ENCODE assay signal across 21 cellular contexts in the genomic region with DNA sequence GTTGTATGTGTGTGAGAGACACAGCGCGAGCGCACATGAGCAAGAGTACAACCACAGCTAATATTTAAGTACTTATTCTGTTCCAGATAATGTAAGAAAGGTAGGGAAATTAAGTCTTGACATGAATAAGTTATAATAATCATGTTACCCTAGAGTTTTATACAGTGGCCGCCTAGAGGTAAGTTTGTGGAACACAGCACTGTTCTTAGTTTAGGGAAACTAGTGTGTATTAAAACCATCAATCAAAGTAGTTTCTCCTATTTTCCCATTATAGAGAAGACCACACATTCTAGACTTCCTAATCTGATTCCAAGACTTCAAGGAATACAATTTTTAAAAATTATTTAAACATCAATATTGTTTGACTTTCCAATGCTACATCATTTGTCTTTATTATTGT. TPM values are rescaled to one million over a fixed set of nuclear protein-coding genes. Genes with fewer than 3 reads are reported as not detected.
DNase-seq lines count a peak whose midpoint lies in the region; ATAC-seq and TF ChIP-seq lines count a peak whose summit lies in the region.
"Had no signal": no experiment of that assay in that cellular context is flagged by ENCODE, and none has a peak within 500 bp of the region (broad histone marks: within the 10 kb centered on the region; RNA-seq: fewer than 3 reads in every experiment).

No MANE protein-coding gene starts in this region.

- no peaks in the 10 kb centered on the region for H3K9me3 ChIP-seq in AG04450 (ENCODE audit: control insufficient read depth, insufficient read depth, low read length)
- H3K9me3 ChIP-seq: gastrocnemius medialis, right lobe of liver, uterus had no signal

- DNase-seq in AG04450 (ENCODE audit: low read depth, low spot score) (no peak), HEK293T (ENCODE audit: extremely low spot score) (no peak), astrocyte of the cerebellum (ENCODE audit: low read depth) (no peak), kidney epithelial cell (ENCODE audit: low read depth) (no peak), SIG-M5 treated with dmso at 0.1 percent for 504 hours (lab: John Stamatoyannopoulos, UW; ENCODE audit: unreplicated experiment) (no peak)
- DNase-seq: activated CD4-positive, alpha-beta memory T cell treated with anti-CD3 and anti-CD28 coated beads for 36 hours; activated T-cell treated with anti-CD3 and anti-CD28 coated beads, Interleukin-2, amount 50 U/mL, for 24 hours; DMS153; effector memory CD8-positive, alpha-beta T cell; gastrocnemius medialis; NCI-H187; NCI-H510A treated with DMSO at 0.1 percent for 48 hours; OCI-M1; right lobe of liver; stimulated activated CD4-positive, alpha-beta T cell treated with anti-CD3 and anti-CD28 coated beads, Interleukin-1b, Interleukin-23, amount 100 ng/mL, for 48 hours; uterus had no signal

- CTCF ChIA-PET in AG04450 (lab: Charles Lee) (interaction anchor here (1.3 kb wide), 3 partner anchors 11 to 15 kb away, joined by 3 to 10 read pairs (median 7); no protein-coding TSS in a partner anchor), HEK293T (lab: Yijun Ruan, JAX) (no interaction called here)

- no peak for TF ChIP-seq POLR2A in GM18505 (IDR thresholded peaks at IDR 0.05; ENCODE audit: borderline replicate concordance, extremely low read depth, insufficient read depth, insufficient read length)

- H3K27me3 ChIP-seq in AG04450 (ENCODE audit: control insufficient read depth, insufficient read depth, low read length) (no peaks in the 10 kb centered on the region), kidney epithelial cell (ENCODE audit: control insufficient read depth, insufficient read depth, low read length) (no peaks in the 10 kb centered on the region)
- H3K27me3 ChIP-seq: right lobe of liver, uterus had no signal

- no peaks in the 10 kb centered on the region for H3K36me3 ChIP-seq in kidney epithelial cell (ENCODE audit: control insufficient read depth, insufficient read depth, low read length)
- H3K36me3 ChIP-seq: gastrocnemius medialis, right lobe of liver, uterus had no signal

- TF ChIP-seq CTCF in AG04450 (IDR thresholded peaks at IDR 0.05; ENCODE audit: low read depth, low read length) (0 out of 2 replicates have a peak, but pooled peaks have one; percentile 20), astrocyte of the cerebellum (IDR thresholded peaks at IDR 0.05; ENCODE audit: low read depth, low read length, missing control alignments) (peak; percentile 7), kidney epithelial cell (IDR thresholded peaks at IDR 0.05; ENCODE audit: insufficient read depth, low read length, poor library complexity, severe bottlenecking) (peak; percentile 28)

- H3K4me3 ChIP-seq in AG04450 (ENCODE audit: low read depth, low read length) (no peak overlapping the region), astrocyte of the cerebellum (ENCODE audit: low read depth, low read length) (no peak overlapping the region), kidney epithelial cell (ENCODE audit: low read depth, low read length) (no peak overlapping the region)
- H3K4me3 ChIP-seq: gastrocnemius medialis, lung, right lobe of liver, uterus had no signal

- POLR2A ChIA-PET in AG04450 (lab: Yijun Ruan, JAX): no interaction called here
- POLR2A ChIA-PET in HEK293T (lab: Yijun Ruan, JAX): no interaction called here

- ATAC-seq in HG02642 (IDR thresholded peaks at IDR 0.05; ENCODE audit: poor library complexity, unreplicated experiment) (no peak), HG03342 (IDR thresholded peaks at IDR 0.05; ENCODE audit: unreplicated experiment) (no peak), GM18505 (IDR thresholded peaks at IDR 0.05; ENCODE audit: unreplicated experiment) (no peak)
- ATAC-seq: activated naive CD4-positive, alpha-beta T cell treated with anti-CD3 and anti-CD28 coated beads, Interleukin-2, amount 50 U/mL, for 72 hours; effector memory CD8-positive, alpha-beta T cell; gastrocnemius medialis; right lobe of liver had no signal

- H3K27ac ChIP-seq in AG04450 (ENCODE audit: low read depth, low read length): no peak overlapping the region
- H3K27ac ChIP-seq: gastrocnemius medialis, right lobe of liver, uterus had no signal

- in situ Hi-C loops in astrocyte of the cerebellum (cut with HindIII; ENCODE audit: low sequenced_read_pairs): no loop called here

TF ChIP-seq in HEK293T, 16 proteins besides CTCF, POLR2A, EP300 and RAD21:
- TF ChIP-seq LEF1 (IDR thresholded peaks at IDR 0.05; ENCODE audit: borderline replicate concordance): no peak
- TF ChIP-seq, protein P1, sequence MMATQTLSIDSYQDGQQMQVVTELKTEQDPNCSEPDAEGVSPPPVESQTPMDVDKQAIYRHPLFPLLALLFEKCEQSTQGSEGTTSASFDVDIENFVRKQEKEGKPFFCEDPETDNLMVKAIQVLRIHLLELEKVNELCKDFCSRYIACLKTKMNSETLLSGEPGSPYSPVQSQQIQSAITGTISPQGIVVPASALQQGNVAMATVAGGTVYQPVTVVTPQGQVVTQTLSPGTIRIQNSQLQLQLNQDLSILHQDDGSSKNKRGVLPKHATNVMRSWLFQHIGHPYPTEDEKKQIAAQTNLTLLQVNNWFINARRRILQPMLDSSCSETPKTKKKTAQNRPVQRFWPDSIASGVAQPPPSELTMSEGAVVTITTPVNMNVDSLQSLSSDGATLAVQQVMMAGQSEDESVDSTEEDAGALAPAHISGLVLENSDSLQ (IDR thresholded peaks at IDR 0.05): peak; percentile 69

RNA-seq across cellular contexts. Expression of a gene that starts 9.5 kb away (rescaled TPM):
- polyA plus RNA-seq in AG04450 (2011; rRNA removed): 0.68 and 0.77 TPM in 2 replicates
- 1.1 and 1.6 TPM in 2 replicates for polyA minus RNA-seq in AG04450 (2011; rRNA and poly(A)+ RNA removed)
- total RNA-seq in kidney epithelial cell: 23.8 and 29.7 TPM in 2 replicates
- total RNA-seq: activated naive CD4-positive, alpha-beta T cell treated with anti-CD3 and anti-CD28 coated beads, Interleukin-2, amount 50 U/mL, for 72 hours had no signal
